ENCODE assay signal across 7 cellular contexts in genomic region chr16:6605490-6605889, GRCh38.
"Had no signal": no experiment of that assay in that cellular context is flagged by ENCODE, and none has a peak within 500 bp of the region (broad histone marks: within the 10 kb centered on the region; RNA-seq: fewer than 3 reads in every experiment).

No MANE protein-coding gene starts in this region.

- H3K27ac ChIP-seq: HL-60, KMS-11 had no signal

- H3K4me3 ChIP-seq: GM23338 had no signal

- DNase-seq: H9, HCEC 1CT, KBM-7 had no signal

- ATAC-seq: GM23338, HepG2 had no signal
